ENCODE assay signal across 2 cellular contexts in genomic region chr11:68497761-68498160, GRCh38.
TF ChIP-seq lines count a peak whose summit lies in the region.

No MANE protein-coding gene starts in this region.

TF ChIP-seq in IMR-90, 13 proteins besides CTCF, POLR2A, EP300 and RAD21:
- TF ChIP-seq SMC3 (IDR thresholded peaks at IDR 0.05; ENCODE audit: low read depth, low read length) = no peak
- peak; percentile 20; the same call in 1 of the 2 replicates for TF ChIP-seq CEBPB (IDR thresholded peaks at IDR 0.05; ENCODE audit: low read depth, low read length)
TF ChIP-seq in IMR-90: peak in this region for 1.

TF ChIP-seq in K562, 482 proteins besides CTCF, POLR2A, EP300 and RAD21:
- TF ChIP-seq USF2 (CRISPR knock-in tag; IDR thresholded peaks at IDR 0.05) (no peak), SAFB2 (IDR thresholded peaks at IDR 0.05; ENCODE audit: borderline replicate concordance, low read depth, low read length, severe bottlenecking) (no peak), CHD4 (IDR thresholded peaks at IDR 0.05; ENCODE audit: insufficient read depth, insufficient replicate concordance, low read depth, low read length, poor library complexity, severe bottlenecking) (no peak), CEBPG (CRISPR knock-in tag; IDR thresholded peaks at IDR 0.05) (no peak), CEBPG (tag; conservative IDR thresholded peaks at IDR 0.05 in 1 of 2, IDR thresholded peaks at IDR 0.05 in 1 of 2) (peak in 1 of 2 experiments; percentile 33; a peak in 1 of 4 replicates), LEF1 (IDR thresholded peaks at IDR 0.05) (no peak), ZNF133 (CRISPR knock-in tag; IDR thresholded peaks at IDR 0.05) (no peak), SNIP1 (IDR thresholded peaks at IDR 0.05; ENCODE audit: low read depth) (no peak)
- TF ChIP-seq, protein P1, sequence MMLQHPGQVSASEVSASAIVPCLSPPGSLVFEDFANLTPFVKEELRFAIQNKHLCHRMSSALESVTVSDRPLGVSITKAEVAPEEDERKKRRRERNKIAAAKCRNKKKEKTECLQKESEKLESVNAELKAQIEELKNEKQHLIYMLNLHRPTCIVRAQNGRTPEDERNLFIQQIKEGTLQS (IDR thresholded peaks at IDR 0.05) = 0 out of 2 replicates have a peak, but pooled peaks have one; percentile 11
- TF ChIP-seq, protein P1 (CRISPR knock-in tag; conservative IDR thresholded peaks at IDR 0.05) = no peak
- TF ChIP-seq, protein P2, sequence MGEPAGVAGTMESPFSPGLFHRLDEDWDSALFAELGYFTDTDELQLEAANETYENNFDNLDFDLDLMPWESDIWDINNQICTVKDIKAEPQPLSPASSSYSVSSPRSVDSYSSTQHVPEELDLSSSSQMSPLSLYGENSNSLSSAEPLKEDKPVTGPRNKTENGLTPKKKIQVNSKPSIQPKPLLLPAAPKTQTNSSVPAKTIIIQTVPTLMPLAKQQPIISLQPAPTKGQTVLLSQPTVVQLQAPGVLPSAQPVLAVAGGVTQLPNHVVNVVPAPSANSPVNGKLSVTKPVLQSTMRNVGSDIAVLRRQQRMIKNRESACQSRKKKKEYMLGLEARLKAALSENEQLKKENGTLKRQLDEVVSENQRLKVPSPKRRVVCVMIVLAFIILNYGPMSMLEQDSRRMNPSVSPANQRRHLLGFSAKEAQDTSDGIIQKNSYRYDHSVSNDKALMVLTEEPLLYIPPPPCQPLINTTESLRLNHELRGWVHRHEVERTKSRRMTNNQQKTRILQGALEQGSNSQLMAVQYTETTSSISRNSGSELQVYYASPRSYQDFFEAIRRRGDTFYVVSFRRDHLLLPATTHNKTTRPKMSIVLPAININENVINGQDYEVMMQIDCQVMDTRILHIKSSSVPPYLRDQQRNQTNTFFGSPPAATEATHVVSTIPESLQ (CRISPR knock-in tag; IDR thresholded peaks at IDR 0.05) = no peak
- TF ChIP-seq, protein P3, sequence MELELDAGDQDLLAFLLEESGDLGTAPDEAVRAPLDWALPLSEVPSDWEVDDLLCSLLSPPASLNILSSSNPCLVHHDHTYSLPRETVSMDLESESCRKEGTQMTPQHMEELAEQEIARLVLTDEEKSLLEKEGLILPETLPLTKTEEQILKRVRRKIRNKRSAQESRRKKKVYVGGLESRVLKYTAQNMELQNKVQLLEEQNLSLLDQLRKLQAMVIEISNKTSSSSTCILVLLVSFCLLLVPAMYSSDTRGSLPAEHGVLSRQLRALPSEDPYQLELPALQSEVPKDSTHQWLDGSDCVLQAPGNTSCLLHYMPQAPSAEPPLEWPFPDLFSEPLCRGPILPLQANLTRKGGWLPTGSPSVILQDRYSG (tag; conservative IDR thresholded peaks at IDR 0.05; ENCODE audit: low read depth) = no peak
